ENCODE assay signal across 14 cellular contexts in genomic region chr16:74635303-74635702, GRCh38. TPM values are rescaled to one million over a fixed set of nuclear protein-coding genes. Genes with fewer than 3 reads are reported as not detected.
A peak's percentile ranks its signal among the peaks of the same experiment; 100 is the strongest.
DNase-seq lines count a peak whose midpoint lies in the region; ATAC-seq, FAIRE-seq and TF ChIP-seq lines count a peak whose summit lies in the region.
"Had no signal": no experiment of that assay in that cellular context is flagged by ENCODE, and none has a peak within 500 bp of the region (broad histone marks: within the 10 kb centered on the region; RNA-seq: fewer than 3 reads in every experiment).

No MANE protein-coding gene starts in this region.

- in situ Hi-C loops in HepG2 (cut with HindIII; ENCODE audit: extremely low pct_ligation_motif_present, low pct_unique_long_range_greater_than_20kb): no loop called here

- H3K9ac ChIP-seq in HepG2 (ENCODE audit: insufficient read depth, low read depth, low read length): no peak overlapping the region; the same call in 1 of the 2 replicates
- H3K9ac ChIP-seq in mesenchymal stem cell (ENCODE audit: low read length): no peak overlapping the region
- H3K9ac ChIP-seq: GM23248 had no signal

- ATAC-seq in HepG2: peak; percentile 90
- ATAC-seq: CD8-positive, alpha-beta T cell; HCT116; K562 had no signal

- H3K27ac ChIP-seq in HepG2 (ENCODE audit: extremely low read length, insufficient read depth, low read length) (peak overlapping the region; percentile 39), mesenchymal stem cell (ENCODE audit: low read length, poor library complexity, severe bottlenecking) (no peak overlapping the region)
- H3K27ac ChIP-seq: GM23248 had no signal

- H3K4me1 ChIP-seq in HepG2 (ENCODE audit: insufficient read depth, low read length) (peaks cover 51% of the 10 kb centered on the region), mesenchymal stem cell (ENCODE audit: control insufficient read depth, insufficient read depth, low read depth, low read length) (peaks cover 1% of the 10 kb centered on the region)

- H2BK15ac ChIP-seq in mesenchymal stem cell (ENCODE audit: low read depth, poor library complexity, severe bottlenecking): no peak overlapping the region

- no peak overlapping the region for H4K91ac ChIP-seq in mesenchymal stem cell (ENCODE audit: low read length)

- H3K4me3 ChIP-seq in HepG2 (replicated peaks in 1 of 3; ENCODE audit: insufficient read depth in 1 of 3, low read depth in 2 of 3, low read length in 3 of 3) (no peak overlapping the region), mesenchymal stem cell (ENCODE audit: insufficient read depth in 1 of 2, low read depth in 1 of 2, low read length in 2 of 2) (no peak overlapping the region)
- H3K4me3 ChIP-seq: GM23248, K562 had no signal

- peaks cover 24 to 80% of the 10 kb centered on the region in 2 experiments for H3K36me3 ChIP-seq in HepG2 (replicated peaks in 1 of 2; ENCODE audit: control insufficient read depth in 1 of 2, insufficient read depth in 2 of 2, low read length in 2 of 2)
- peaks cover 42 to 80% of the 10 kb centered on the region in 2 experiments for H3K36me3 ChIP-seq in mesenchymal stem cell (ENCODE audit: control insufficient read depth in 1 of 2, insufficient read depth in 2 of 2, low read depth in 1 of 2, low read length in 2 of 2)

- 26% methylated on average over 5 of the region's 5 CpGs for WGBS in HepG2 (ENCODE audit: low lambda C conversion rate)
- WGBS in mesenchymal stem cell: 100% methylated on average over 2 of the region's 5 CpGs

- FAIRE-seq in HepG2 (lab: Jason Lieb, UNC) (peak; percentile 8), urothelium cell line (lab: Jason Lieb, UNC) (no peak)
- FAIRE-seq: H54, HTR-8/SVneo, K562 had no signal

- H3K27me3 ChIP-seq in HepG2 (ENCODE audit: control insufficient read depth in 1 of 2, insufficient read depth in 2 of 2, low read length in 2 of 2): no peaks in the 10 kb centered on the region
- no peaks in the 10 kb centered on the region for H3K27me3 ChIP-seq in mesenchymal stem cell (ENCODE audit: control insufficient read depth in 1 of 2, insufficient read depth in 1 of 2, low read length in 2 of 2)

- TF ChIP-seq CTCF in HepG2 (CRISPR knock-in tag; IDR thresholded peaks at IDR 0.05): no peak

- H2AK5ac ChIP-seq in mesenchymal stem cell (ENCODE audit: low read length, severe bottlenecking): no peak overlapping the region

- H3K14ac ChIP-seq in mesenchymal stem cell (ENCODE audit: low read length in 2 of 2): no peak overlapping the region

- DNase-seq in DMS53 (lab: John Stamatoyannopoulos, UW): peak; percentile 64
- DNase-seq in HuH-7 (ENCODE audit: low spot score): peak; percentile 25
- peak; percentile 76 for DNase-seq in HepG2 (ENCODE audit: low spot score)
- peak; percentile 59 for DNase-seq in renal cortical epithelial cell (ENCODE audit: low read depth)
- no peak for DNase-seq in mesenchymal stem cell
- DNase-seq in activated CD4-positive, CD25-positive, alpha-beta regulatory T cell treated with anti-CD3 and anti-CD28 coated beads, Interleukin-2, amount 50 U/mL, for 72 hours: no peak
- no peak for DNase-seq in urothelium cell line (ENCODE audit: low spot score)
- DNase-seq: CD8-positive, alpha-beta T cell; GM23248 had no signal

- H3K79me2 ChIP-seq in HepG2 (ENCODE audit: insufficient read depth, low read length): peaks cover 1% of the 10 kb centered on the region

- no peak overlapping the region for H2BK5ac ChIP-seq in mesenchymal stem cell (ENCODE audit: low read depth, low read length, poor library complexity, severe bottlenecking)

- H2AFZ ChIP-seq in HepG2 (ENCODE audit: low read length) (no peak overlapping the region), mesenchymal stem cell (ENCODE audit: low read depth, low read length) (no peak overlapping the region)
- H2AFZ ChIP-seq: GM23248 had no signal

- H2BK12ac ChIP-seq in mesenchymal stem cell (ENCODE audit: low read length in 2 of 2): no peak overlapping the region

- peaks cover 19% of the 10 kb centered on the region for H3K79me1 ChIP-seq in mesenchymal stem cell (replicated peaks; ENCODE audit: low read length, poor library complexity, severe bottlenecking)

- no peak overlapping the region for H3K4ac ChIP-seq in mesenchymal stem cell (ENCODE audit: low read depth in 1 of 2, low read length in 2 of 2)

- TF ChIP-seq POLR2A in HepG2 (IDR thresholded peaks at IDR 0.05; ENCODE audit: insufficient read depth in 1 of 2, low read depth in 2 of 2, low read length in 2 of 2): no peak

- H3K9me3 ChIP-seq in HepG2 (ENCODE audit: low read length) (no peaks in the 10 kb centered on the region), mesenchymal stem cell (ENCODE audit: control insufficient read depth, low read length) (no peaks in the 10 kb centered on the region)
- H3K9me3 ChIP-seq: Caco-2 had no signal

- intact Hi-C loops in HepG2 (cut with micrococcal nuclease; ENCODE audit: unreplicated experiment): no loop called here

- H4K20me1 ChIP-seq in HepG2 (ENCODE audit: insufficient read depth, low read length): no peaks in the 10 kb centered on the region

- H3K4me2 ChIP-seq in HepG2 (ENCODE audit: low read depth, low read length) (peak overlapping the region; percentile 53), mesenchymal stem cell (ENCODE audit: low read length, poor library complexity, severe bottlenecking) (no peak overlapping the region)

- H3K23ac ChIP-seq in mesenchymal stem cell (ENCODE audit: low read length in 2 of 2): no peak overlapping the region

- H2BK120ac ChIP-seq in mesenchymal stem cell (ENCODE audit: low read depth, low read length): no peak overlapping the region

- no peak overlapping the region for H3K18ac ChIP-seq in mesenchymal stem cell (ENCODE audit: low read depth in 1 of 2, low read length in 2 of 2)

- TF ChIP-seq EP300 in HepG2 (IDR thresholded peaks at IDR 0.05; ENCODE audit: low read depth in 2 of 2, low read length in 2 of 2) (no peak), HepG2 (CRISPR knock-in tag; IDR thresholded peaks at IDR 0.05; ENCODE audit: borderline replicate concordance) (no peak)

- CTCF ChIA-PET in HepG2 (lab: Yijun Ruan, JAX; ENCODE audit: low intra/inter-chr PET ratio, low total read pairs): no interaction called here

- POLR2A ChIA-PET in HepG2 (lab: Yijun Ruan, JAX): interaction anchor here (0.7 to 2.6 kb wide), 2 partner anchors 29 to 367 kb away, joined by 3 to 10 read pairs; partner anchors contain the start of gene GLG1

- no TSS peak for BruUV-seq in HepG2 (replicated peaks; lab: Mats Ljungman, UMichigan)

- no peak overlapping the region for H4K8ac ChIP-seq in mesenchymal stem cell (ENCODE audit: low read length)

- TF ChIP-seq RAD21 in HepG2 (CRISPR knock-in tag; IDR thresholded peaks at IDR 0.05): no peak

RNA-seq across cellular contexts. Expression of gene GLG1, which starts 28.4 kb away (rescaled TPM):
- total RNA-seq in HepG2 (2016; rRNA removed; fragmentation: Illumina TruSeq; extraction: Trizol) (46.1 and 87.7 TPM in 2 replicates), renal cortical epithelial cell (47.1 and 232 TPM in 2 replicates)
- total RNA-seq in HepG2 (2016; cell fraction: cytosol; rRNA removed; fragmentation: Illumina TruSeq; extraction: Trizol; ENCODE audit: low read depth): 26.8 and 36.0 TPM in 2 replicates
- total RNA-seq in HepG2 (2016; cell fraction: insoluble cytoplasmic fraction; rRNA removed; fragmentation: Illumina TruSeq; extraction: Trizol): 38.4 and 88.5 TPM in 2 replicates
- 19.9 and 23.0 TPM in 2 replicates for total RNA-seq in HepG2 (2016; cell fraction: membrane; rRNA removed; fragmentation: Illumina TruSeq; extraction: Trizol)
- total RNA-seq in HepG2 (2016; cell fraction: nucleus; rRNA removed; fragmentation: Illumina TruSeq; extraction: Trizol): 101 and 124 TPM in 2 replicates
- 128 and 141 TPM in 2 replicates for polyA plus RNA-seq in HepG2 (2011; rRNA removed)
- polyA plus RNA-seq in HepG2 (2011; cell fraction: cytosol; rRNA removed): 92.4 and 107 TPM in 2 replicates
- 89.7 and 89.9 TPM in 2 replicates for polyA plus RNA-seq in HepG2 (2011; cell fraction: nucleus; rRNA removed)
- polyA plus RNA-seq in HepG2 (2012): 121 and 125 TPM in 2 replicates
- polyA plus RNA-seq in HepG2 (2016; cell fraction: cytosol; fragmentation: Illumina TruSeq; extraction: Trizol; ENCODE audit: low read depth): 3.6 and 3.9 TPM in 2 replicates
- polyA plus RNA-seq in HepG2 (2016; cell fraction: insoluble cytoplasmic fraction; fragmentation: Illumina TruSeq; extraction: Trizol; ENCODE audit: low read depth): 28.4 and 32.8 TPM in 2 replicates
- polyA plus RNA-seq in HepG2 (2016; cell fraction: membrane; fragmentation: Illumina TruSeq; extraction: Trizol; ENCODE audit: low read depth): 6.2 and 7.9 TPM in 2 replicates
- 114 and 118 TPM in 2 replicates for polyA plus RNA-seq in HepG2 (2016; cell fraction: nucleus; fragmentation: Illumina TruSeq; extraction: Trizol; ENCODE audit: insufficient read depth, low read depth)
- 52.8 and 189 TPM in 2 replicates for polyA minus RNA-seq in HepG2 (2011; rRNA and poly(A)+ RNA removed; ENCODE audit: low replicate concordance)
- polyA minus RNA-seq in HepG2 (2011; cell fraction: cytosol; rRNA and poly(A)+ RNA removed): 122 and 148 TPM in 2 replicates
- polyA minus RNA-seq in HepG2 (2011; cell fraction: nucleus; rRNA and poly(A)+ RNA removed): 119 and 159 TPM in 2 replicates
- polyA plus RNA-seq in mesenchymal stem cell (2013, experiment 1 of 2): 117 TPM
- polyA plus RNA-seq in mesenchymal stem cell (2013, experiment 2 of 2): 111 TPM

RNA-seq across cellular contexts. Expression of gene RFWD3, which starts 31.4 kb away (rescaled TPM):
- total RNA-seq in HepG2 (2016; rRNA removed; fragmentation: Illumina TruSeq; extraction: Trizol): 62.6 and 87.6 TPM in 2 replicates
- 19.3 and 20.6 TPM in 2 replicates for total RNA-seq in HepG2 (2016; cell fraction: cytosol; rRNA removed; fragmentation: Illumina TruSeq; extraction: Trizol; ENCODE audit: low read depth)
- 60.6 and 87.5 TPM in 2 replicates for total RNA-seq in HepG2 (2016; cell fraction: insoluble cytoplasmic fraction; rRNA removed; fragmentation: Illumina TruSeq; extraction: Trizol)
- 41.5 and 48.1 TPM in 2 replicates for total RNA-seq in HepG2 (2016; cell fraction: membrane; rRNA removed; fragmentation: Illumina TruSeq; extraction: Trizol)
- total RNA-seq in HepG2 (2016; cell fraction: nucleus; rRNA removed; fragmentation: Illumina TruSeq; extraction: Trizol): 46.9 and 59.2 TPM in 2 replicates
- polyA plus RNA-seq in HepG2 (2011; rRNA removed): 21.3 and 23.4 TPM in 2 replicates
- 16.2 and 18.8 TPM in 2 replicates for polyA plus RNA-seq in HepG2 (2011; cell fraction: cytosol; rRNA removed)
- polyA plus RNA-seq in HepG2 (2011; cell fraction: nucleus; rRNA removed): 18.6 and 22.2 TPM in 2 replicates
- 14.4 and 18.7 TPM in 2 replicates for polyA plus RNA-seq in HepG2 (2012)
- polyA plus RNA-seq in HepG2 (2016; cell fraction: cytosol; fragmentation: Illumina TruSeq; extraction: Trizol; ENCODE audit: low read depth): 3.8 and 4.2 TPM in 2 replicates
- 57.4 and 60.0 TPM in 2 replicates for polyA plus RNA-seq in HepG2 (2016; cell fraction: insoluble cytoplasmic fraction; fragmentation: Illumina TruSeq; extraction: Trizol; ENCODE audit: low read depth)
- polyA plus RNA-seq in HepG2 (2016; cell fraction: membrane; fragmentation: Illumina TruSeq; extraction: Trizol; ENCODE audit: low read depth): 12.4 and 12.8 TPM in 2 replicates
- 42.1 and 46.7 TPM in 2 replicates for polyA plus RNA-seq in HepG2 (2016; cell fraction: nucleus; fragmentation: Illumina TruSeq; extraction: Trizol; ENCODE audit: insufficient read depth, low read depth)
- polyA minus RNA-seq in HepG2 (2011; rRNA and poly(A)+ RNA removed; ENCODE audit: low replicate concordance): 98.9 and 270 TPM in 2 replicates
- 21.9 and 24.1 TPM in 2 replicates for polyA minus RNA-seq in HepG2 (2011; cell fraction: cytosol; rRNA and poly(A)+ RNA removed)
- polyA minus RNA-seq in HepG2 (2011; cell fraction: nucleus; rRNA and poly(A)+ RNA removed): 55.6 and 62.2 TPM in 2 replicates
- 26.1 and 28.5 TPM in 2 replicates for total RNA-seq in renal cortical epithelial cell
- polyA plus RNA-seq in mesenchymal stem cell (2013, experiment 1 of 2): 10.5 TPM
- 9.6 TPM for polyA plus RNA-seq in mesenchymal stem cell (2013, experiment 2 of 2)

Comparison
In these comparisons a context has a peak if more than half of its experiments do, and no peak if none do; other contexts are left out.
1. DNase-seq: peak in DMS53 (single experiment), HuH-7 (single experiment), HepG2 (single experiment) and renal cortical epithelial cell (single experiment); none in mesenchymal stem cell (single experiment), activated CD4-positive, CD25-positive, alpha-beta regulatory T cell treated with anti-CD3 and anti-CD28 coated beads, Interleukin-2, amount 50 U/mL, for 72 hours (single experiment) and urothelium cell line (single experiment).